In genomic region chr1:120880056-120880455, GRCh38 we compare ENCODE assay signal across 12 cellular contexts. TPM values are rescaled to one million over a fixed set of nuclear protein-coding genes. Genes with fewer than 3 reads are reported as not detected.
"Had no signal": no experiment of that assay in that cellular context is flagged by ENCODE, and none has a peak within 500 bp of the region (broad histone marks: within the 10 kb centered on the region; RNA-seq: fewer than 3 reads in every experiment).

No MANE protein-coding gene starts in this region.

RNA-seq across cellular contexts. Expression of gene PPIAL4A, which starts 9.5 kb away (rescaled TPM):
- total RNA-seq: activated B cell treated with CpG ODN at 0.5 μM for 24 hours; activated CD4-positive, alpha-beta memory T cell treated with anti-CD3 and anti-CD28 coated beads for 36 hours; activated CD8-positive, alpha-beta memory T cell treated with anti-CD3 and anti-CD28 coated beads, Interleukin-2, amount 10 ng/mL, durations not matched to agents 7 days and 5 days; activated naive CD8-positive, alpha-beta T cell treated with anti-CD3 and anti-CD28 coated beads, Interleukin-2, amount 10 ng/mL, durations not matched to agents 7 days and 5 days; ascending aorta; cardiac septum; PC-3; Peyer's patch; Right ventricle myocardium inferior; SK-MEL-5; T-cell; T-helper 17 cell had no signal
